12 cellular contexts compared by ENCODE assay signal in genomic region chr9:89425921-89426388, GRCh38.
DNase-seq lines count a peak whose midpoint lies in the region; ATAC-seq lines count a peak whose summit lies in the region.
"Had no signal": no experiment of that assay in that cellular context is flagged by ENCODE, and none has a peak within 500 bp of the region (broad histone marks: within the 10 kb centered on the region; RNA-seq: fewer than 3 reads in every experiment).

No MANE protein-coding gene starts in this region.

- H3K36me3 ChIP-seq in effector memory CD4-positive, alpha-beta T cell (ENCODE audit: control insufficient read depth, insufficient read depth, low read length): peaks cover 4% of the 10 kb centered on the region

- H3K4me1 ChIP-seq in effector memory CD4-positive, alpha-beta T cell (ENCODE audit: control insufficient read depth, insufficient read depth, low read length, poor library complexity, severe bottlenecking): peaks cover 89% of the 10 kb centered on the region

- H3K4me3 ChIP-seq in effector memory CD4-positive, alpha-beta T cell (ENCODE audit: insufficient read depth, low read depth, low read length, poor library complexity, severe bottlenecking): no peak overlapping the region
- H3K4me3 ChIP-seq: A549 had no signal

- no peaks in the 10 kb centered on the region for H3K9me3 ChIP-seq in effector memory CD4-positive, alpha-beta T cell (ENCODE audit: control insufficient read depth, low read length)
- H3K9me3 ChIP-seq: A549 had no signal

- peak overlapping the region; percentile 75 for H3K4me3 Mint-ChIP-seq in T-helper 1 cell treated with Interleukin-12 subunit alpha and Interleukin-12 subunit beta and Interleukin-4 antibody, amounts not matched to agents 30 μg/mL and 1 μg/mL, for 36 hours
- peak overlapping the region; percentile 67 for H3K4me3 Mint-ChIP-seq in stimulated activated naive CD8-positive, alpha-beta T cell treated with anti-CD3 and anti-CD28 coated beads, Interleukin-15, Interleukin-2, amounts not matched to agents 100 ng/mL and 50 ng/mL, for 24 hours

- no peaks in the 10 kb centered on the region for H3K27me3 ChIP-seq in effector memory CD4-positive, alpha-beta T cell (replicated peaks; ENCODE audit: control insufficient read depth, insufficient read depth, low read length, poor library complexity, severe bottlenecking)

- peaks cover 89% of the 10 kb centered on the region for H3K4me1 Mint-ChIP-seq in T-helper 1 cell treated with Interleukin-12 subunit alpha and Interleukin-12 subunit beta and Interleukin-4 antibody, amounts not matched to agents 30 μg/mL and 1 μg/mL, for 36 hours (ENCODE audit: low read depth)
- H3K4me1 Mint-ChIP-seq in stimulated activated naive CD8-positive, alpha-beta T cell treated with anti-CD3 and anti-CD28 coated beads, Interleukin-15, Interleukin-2, amounts not matched to agents 100 ng/mL and 50 ng/mL, for 24 hours (ENCODE audit: low read depth): peaks cover 100% of the 10 kb centered on the region

- H3K27ac ChIP-seq in effector memory CD4-positive, alpha-beta T cell (ENCODE audit: insufficient read depth, low read length, poor library complexity, severe bottlenecking): peak overlapping the region; percentile 52
- H3K27ac ChIP-seq: A549 had no signal

- H3K27me3 Mint-ChIP-seq in T-helper 1 cell treated with Interleukin-12 subunit alpha and Interleukin-12 subunit beta and Interleukin-4 antibody, amounts not matched to agents 30 μg/mL and 1 μg/mL, for 36 hours (ENCODE audit: low read depth): no peaks in the 10 kb centered on the region
- H3K27me3 Mint-ChIP-seq in stimulated activated naive CD8-positive, alpha-beta T cell treated with anti-CD3 and anti-CD28 coated beads, Interleukin-15, Interleukin-2, amounts not matched to agents 100 ng/mL and 50 ng/mL, for 24 hours: no peaks in the 10 kb centered on the region

- peaks cover 4% of the 10 kb centered on the region for H3K9me3 Mint-ChIP-seq in T-helper 1 cell treated with Interleukin-12 subunit alpha and Interleukin-12 subunit beta and Interleukin-4 antibody, amounts not matched to agents 30 μg/mL and 1 μg/mL, for 36 hours
- no peaks in the 10 kb centered on the region for H3K9me3 Mint-ChIP-seq in stimulated activated naive CD8-positive, alpha-beta T cell treated with anti-CD3 and anti-CD28 coated beads, Interleukin-15, Interleukin-2, amounts not matched to agents 100 ng/mL and 50 ng/mL, for 24 hours

- ATAC-seq in HG03460 (IDR thresholded peaks at IDR 0.05; ENCODE audit: unreplicated experiment): peak; percentile 4
- no peak for ATAC-seq in GM21447 (IDR thresholded peaks at IDR 0.05; ENCODE audit: unreplicated experiment)
- ATAC-seq: A549 had no signal

- H3K36me3 Mint-ChIP-seq in T-helper 1 cell treated with Interleukin-12 subunit alpha and Interleukin-12 subunit beta and Interleukin-4 antibody, amounts not matched to agents 30 μg/mL and 1 μg/mL, for 36 hours (ENCODE audit: low read depth): peaks cover 48% of the 10 kb centered on the region
- H3K36me3 Mint-ChIP-seq in stimulated activated naive CD8-positive, alpha-beta T cell treated with anti-CD3 and anti-CD28 coated beads, Interleukin-15, Interleukin-2, amounts not matched to agents 100 ng/mL and 50 ng/mL, for 24 hours (ENCODE audit: low read depth): peaks cover 66% of the 10 kb centered on the region

- no peak for DNase-seq in T-helper 1 cell
- no peak for DNase-seq in effector memory CD4-positive, alpha-beta T cell
- DNase-seq in mesenteric fat pad (ENCODE audit: low spot score): no peak
- DNase-seq in GM19238 (ENCODE audit: insufficient read length, low spot score): no peak
- DNase-seq: NCI-H1105 treated with DMSO at 0.1 percent for 48 hours; stimulated activated CD4-positive, alpha-beta T cell treated with anti-CD3 and anti-CD28 coated beads, Interleukin-4, amount 100 ng/mL, for 1 hour; T-helper 9 cell had no signal

- peak overlapping the region; percentile 90 for H3K27ac Mint-ChIP-seq in T-helper 1 cell treated with Interleukin-12 subunit alpha and Interleukin-12 subunit beta and Interleukin-4 antibody, amounts not matched to agents 30 μg/mL and 1 μg/mL, for 36 hours
- H3K27ac Mint-ChIP-seq in stimulated activated naive CD8-positive, alpha-beta T cell treated with anti-CD3 and anti-CD28 coated beads, Interleukin-15, Interleukin-2, amounts not matched to agents 100 ng/mL and 50 ng/mL, for 24 hours: peak overlapping the region; percentile 98
